ENCODE assay signal across 1 cellular context in the genomic region with DNA sequence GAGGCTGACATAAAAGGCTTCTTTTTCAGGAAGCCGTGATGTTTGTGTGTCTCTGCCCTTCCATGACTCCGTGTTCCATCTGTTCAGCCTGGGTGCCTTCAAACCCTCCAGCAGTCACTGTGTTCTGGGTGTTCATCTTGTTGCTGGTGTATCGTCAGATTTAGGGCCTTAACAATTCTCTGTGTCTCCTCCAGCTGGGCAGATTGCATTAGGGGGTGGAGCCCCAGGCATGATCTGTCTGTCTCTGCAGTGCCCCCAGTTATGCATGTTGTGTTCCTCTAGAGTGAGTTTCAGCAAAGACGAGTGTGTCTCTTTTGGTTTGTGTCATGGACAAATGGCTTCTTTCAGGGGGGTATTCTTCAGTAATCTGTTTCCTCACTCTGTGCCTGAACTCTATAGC.
TF ChIP-seq lines count a peak whose summit lies in the region.

No MANE protein-coding gene starts in this region.

TF ChIP-seq in IMR-90, 13 proteins besides CTCF, POLR2A, EP300 and RAD21:
- TF ChIP-seq ELK1 (IDR thresholded peaks at IDR 0.05; ENCODE audit: borderline replicate concordance, low read depth, low read length) (no peak), RFX5 (IDR thresholded peaks at IDR 0.05; ENCODE audit: low read depth, low read length) (no peak), FOS (IDR thresholded peaks at IDR 0.05; ENCODE audit: low read depth, low read length) (no peak), CEBPB (IDR thresholded peaks at IDR 0.05; ENCODE audit: low read depth, low read length) (no peak), MXI1 (IDR thresholded peaks at IDR 0.05; ENCODE audit: borderline replicate concordance, low read depth, low read length) (no peak), SMC3 (IDR thresholded peaks at IDR 0.05; ENCODE audit: low read depth, low read length) (no peak), RCOR1 (IDR thresholded peaks at IDR 0.05; ENCODE audit: insufficient replicate concordance, low read length) (no peak), MAFK (IDR thresholded peaks at IDR 0.05; ENCODE audit: low read depth, low read length) (no peak), NFE2L2 (IDR thresholded peaks at IDR 0.05; ENCODE audit: low read depth, low read length) (no peak), MAZ (IDR thresholded peaks at IDR 0.05; ENCODE audit: borderline replicate concordance, low read depth, low read length) (no peak), BHLHE40 (IDR thresholded peaks at IDR 0.05; ENCODE audit: low read depth, low read length) (no peak), CHD1 (IDR thresholded peaks at IDR 0.05; ENCODE audit: low read depth, low read length) (no peak)
- TF ChIP-seq, protein P1, sequence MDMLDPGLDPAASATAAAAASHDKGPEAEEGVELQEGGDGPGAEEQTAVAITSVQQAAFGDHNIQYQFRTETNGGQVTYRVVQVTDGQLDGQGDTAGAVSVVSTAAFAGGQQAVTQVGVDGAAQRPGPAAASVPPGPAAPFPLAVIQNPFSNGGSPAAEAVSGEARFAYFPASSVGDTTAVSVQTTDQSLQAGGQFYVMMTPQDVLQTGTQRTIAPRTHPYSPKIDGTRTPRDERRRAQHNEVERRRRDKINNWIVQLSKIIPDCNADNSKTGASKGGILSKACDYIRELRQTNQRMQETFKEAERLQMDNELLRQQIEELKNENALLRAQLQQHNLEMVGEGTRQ (IDR thresholded peaks at IDR 0.05; ENCODE audit: low read depth, low read length), result no peak
